ENCODE assay signal across 1 cellular context in the genomic region with DNA sequence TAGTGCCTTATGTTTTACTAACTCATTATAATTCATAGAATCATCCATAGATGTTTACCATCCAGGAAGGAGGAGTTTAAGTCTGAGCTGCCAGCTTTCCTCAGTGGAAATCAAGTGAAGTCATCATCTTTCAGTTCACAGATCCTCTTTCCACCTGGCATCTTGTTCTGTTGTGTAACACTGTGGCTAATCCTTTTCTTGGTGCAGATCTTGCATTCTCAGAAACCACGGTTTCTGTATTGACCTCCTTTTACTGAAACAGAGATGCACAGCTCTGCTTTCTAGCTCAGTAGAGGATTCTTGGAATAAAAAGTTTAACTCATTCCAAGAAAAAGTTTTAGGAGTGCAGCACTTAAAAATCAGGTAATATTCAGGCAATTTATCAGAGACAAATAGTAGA. TPM values are rescaled to one million over a fixed set of nuclear protein-coding genes. Genes with fewer than 3 reads are reported as not detected.
"Had no signal": no experiment of that assay in that cellular context is flagged by ENCODE, and none has a peak within 500 bp of the region (broad histone marks: within the 10 kb centered on the region; RNA-seq: fewer than 3 reads in every experiment).

No MANE protein-coding gene starts in this region.

RNA-seq across cellular contexts. Expression of a gene that starts 38.1 kb away (rescaled TPM):
- total RNA-seq: thoracic aorta had no signal
